8 cellular contexts compared by ENCODE assay signal in the genomic region with DNA sequence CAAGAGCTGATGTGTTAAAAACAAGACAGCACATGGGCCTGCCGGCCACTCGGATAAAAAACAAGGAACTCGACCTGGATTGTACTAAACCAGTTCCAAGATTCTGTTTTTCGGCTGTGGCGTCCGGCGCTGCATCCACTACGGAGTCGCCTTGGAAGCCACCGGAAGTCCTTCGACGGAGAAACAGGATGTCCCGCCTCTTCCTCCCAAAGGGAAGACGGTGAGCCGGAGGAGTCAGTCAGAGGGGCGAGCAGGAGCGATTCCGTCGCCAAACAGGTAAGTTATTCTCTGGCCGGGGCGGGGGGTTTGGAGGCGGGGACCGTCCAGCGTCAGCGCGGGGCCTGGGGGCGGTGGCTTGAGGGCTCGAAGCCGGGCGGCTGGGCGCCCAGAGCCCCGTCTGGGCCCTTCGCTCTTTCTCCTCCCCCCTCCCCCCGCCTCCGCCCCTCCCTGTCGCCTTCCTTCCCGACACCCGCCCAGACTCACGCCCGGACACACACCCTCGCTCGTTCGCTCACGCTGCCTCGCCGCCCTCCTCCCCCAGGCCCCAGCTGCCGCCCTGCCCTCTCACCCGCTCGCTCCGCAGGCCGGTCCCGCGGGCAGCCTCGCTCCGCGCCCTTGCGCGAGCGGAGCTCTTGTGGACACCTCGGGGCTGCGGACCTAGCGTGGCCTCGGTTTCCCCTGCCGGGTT. TPM values are rescaled to one million over a fixed set of nuclear protein-coding genes. Genes with fewer than 3 reads are reported as not detected.
DNase-seq lines count a peak whose midpoint lies in the region; ATAC-seq and TF ChIP-seq lines count a peak whose summit lies in the region.

A gene with protein sequence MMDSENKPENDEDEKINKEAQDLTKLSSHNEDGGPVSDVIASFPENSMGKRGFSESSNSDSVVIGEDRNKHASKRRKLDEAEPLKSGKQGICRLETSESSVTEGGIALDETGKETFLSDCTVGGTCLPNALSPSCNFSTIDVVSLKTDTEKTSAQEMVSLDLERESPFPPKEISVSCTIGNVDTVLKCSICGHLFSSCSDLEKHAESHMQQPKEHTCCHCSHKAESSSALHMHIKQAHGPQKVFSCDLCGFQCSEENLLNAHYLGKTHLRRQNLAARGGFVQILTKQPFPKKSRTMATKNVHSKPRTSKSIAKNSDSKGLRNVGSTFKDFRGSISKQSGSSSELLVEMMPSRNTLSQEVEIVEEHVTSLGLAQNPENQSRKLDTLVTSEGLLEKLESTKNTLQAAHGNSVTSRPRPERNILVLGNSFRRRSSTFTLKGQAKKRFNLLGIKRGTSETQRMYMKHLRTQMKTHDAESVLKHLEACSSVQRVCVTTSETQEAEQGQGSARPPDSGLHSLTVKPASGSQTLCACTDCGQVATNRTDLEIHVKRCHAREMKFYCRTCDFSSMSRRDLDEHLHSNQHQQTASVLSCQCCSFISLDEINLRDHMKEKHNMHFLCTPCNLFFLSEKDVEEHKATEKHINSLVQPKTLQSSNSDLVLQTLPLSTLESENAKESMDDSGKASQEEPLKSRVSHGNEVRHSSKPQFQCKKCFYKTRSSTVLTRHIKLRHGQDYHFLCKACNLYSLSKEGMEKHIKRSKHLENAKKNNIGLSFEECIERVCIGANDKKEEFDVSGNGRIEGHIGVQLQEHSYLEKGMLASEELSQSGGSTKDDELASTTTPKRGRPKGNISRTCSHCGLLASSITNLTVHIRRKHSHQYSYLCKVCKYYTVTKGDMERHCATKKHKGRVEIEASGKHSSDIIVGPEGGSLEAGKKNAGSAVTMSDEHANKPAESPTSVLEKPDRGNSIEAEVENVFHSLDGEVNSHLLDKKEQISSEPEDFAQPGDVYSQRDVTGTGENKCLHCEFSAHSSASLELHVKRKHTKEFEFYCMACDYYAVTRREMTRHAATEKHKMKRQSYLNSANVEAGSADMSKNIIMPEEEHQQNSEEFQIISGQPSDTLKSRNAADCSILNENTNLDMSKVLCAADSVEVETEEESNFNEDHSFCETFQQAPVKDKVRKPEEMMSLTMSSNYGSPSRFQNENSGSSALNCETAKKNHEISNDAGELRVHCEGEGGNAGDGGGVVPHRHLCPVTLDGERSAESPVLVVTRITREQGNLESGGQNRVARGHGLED (N-terminal part only) (plus strand): TSS at position 209 of the 688 bp plus-strand sequence. CDS start 33,150 bp downstream, outside the sequence.

- no peak for TF ChIP-seq CTCF in PC-9 (conservative IDR thresholded peaks at IDR 0.05)

- no TSS peak for BruUV-seq in PC-9 (replicated peaks; lab: Mats Ljungman, UMichigan)

- H2AFZ ChIP-seq in PC-9: peak within 1 kb of the TSS; percentile 95

- no peaks in the 10 kb centered on the region for H3K27me3 ChIP-seq in PC-9 (ENCODE audit: insufficient read depth, low read depth)
- no peaks in the 10 kb centered on the region for H3K27me3 ChIP-seq in muscle layer of colon (ENCODE audit: control insufficient read depth in 1 of 2, insufficient read depth in 2 of 2, low read length in 2 of 2)

- peak within 1 kb of the TSS; percentile 93 for H3K4me2 ChIP-seq in PC-9

- H3K4me1 ChIP-seq in PC-9 (replicated peaks; ENCODE audit: insufficient read depth): peaks cover 25% of the 10 kb centered on the region
- peaks cover 25% of the 10 kb centered on the region for H3K4me1 ChIP-seq in muscle layer of colon (ENCODE audit: insufficient read depth, low read length)

- peak within 1 kb of the TSS; percentile 94 for H3K9ac ChIP-seq in muscle layer of colon (ENCODE audit: low read length)

- DNase-seq in DMS53 (lab: John Stamatoyannopoulos, UW) (peak; percentile 99), KBM-7 (peak; percentile 89), PC-9 (peak; percentile 81 to 85)
- peak; percentile 90 for DNase-seq in activated T-cell treated with anti-CD3 and anti-CD28 coated beads, Interleukin-2, amount 50 U/mL, for 1 hour
- peak; percentile 79 to 81 for DNase-seq in stimulated activated CD8-positive, alpha-beta memory T cell treated with anti-CD3 and anti-CD28 coated beads, Interleukin-7, amount 100 ng/mL, for 4 hours (ENCODE audit: low read depth in 2 of 2)

- H3K9me3 ChIP-seq in PC-9 (ENCODE audit: insufficient read depth, low read depth): peaks cover 5% of the 10 kb centered on the region; the same call in 1 of the 2 replicates
- no peaks in the 10 kb centered on the region for H3K9me3 ChIP-seq in muscle layer of colon (ENCODE audit: low read length)

- peaks cover 4% of the 10 kb centered on the region; the same call in 1 of the 2 replicates for H4K20me1 ChIP-seq in PC-9 (ENCODE audit: insufficient read depth)

- H3K4me3 ChIP-seq in PC-9 (peak within 1 kb of the TSS; percentile 88), muscle layer of colon (ENCODE audit: low read depth in 1 of 2, low read length in 2 of 2) (peak within 1 kb of the TSS; percentile 76 to 96)

- H3K79me2 ChIP-seq in PC-9 (ENCODE audit: low read depth): peaks cover 39% of the 10 kb centered on the region

- H3K27ac ChIP-seq in PC-9: peak within 1 kb of the TSS; percentile 81
- peak within 1 kb of the TSS; percentile 98 for H3K27ac ChIP-seq in muscle layer of colon (ENCODE audit: low read depth, low read length)

- H3K9me2 ChIP-seq in PC-9 (ENCODE audit: insufficient read depth): no peaks in the 10 kb centered on the region

- CTCF ChIA-PET in PC-9 (lab: Charles Lee): no interaction called here

- in situ Hi-C loops in KBM-7 (cut with MboI; ENCODE audit: low pct_unique_long_range_greater_than_20kb, low sequenced_read_pairs): no loop called here

- peaks cover 12% of the 10 kb centered on the region; the same call in 1 of the 2 replicates for H3F3A ChIP-seq in PC-9 (ENCODE audit: insufficient read depth, low read depth)

- intact Hi-C loops in PC-9 (cut with micrococcal nuclease; ENCODE audit: unreplicated experiment): loop anchor here (1.0 kb wide), 1 partner anchor 102 kb away; a partner anchor contains a TSS

- H3K36me3 ChIP-seq in PC-9 (ENCODE audit: low read depth) (peaks cover 16% of the 10 kb centered on the region; the same call in 1 of the 2 replicates), muscle layer of colon (ENCODE audit: insufficient read depth, low read length) (peaks cover 5% of the 10 kb centered on the region)

- POLR2A ChIA-PET in PC-9 (lab: Charles Lee; ENCODE audit: unreplicated experiment): interaction anchor here (0.6 kb wide), 1 partner anchor 102 kb away, joined by 3 read pairs; no protein-coding TSS in a partner anchor

- ATAC-seq in GM21723 (IDR thresholded peaks at IDR 0.05; ENCODE audit: unreplicated experiment): peak; percentile 79
- peak; percentile 96 for ATAC-seq in esophagus mucosa

RNA-seq across cellular contexts. Expression of the gene that starts here (rescaled TPM):
- total RNA-seq in PC-9 (2021) (8.7 and 13.4 TPM in 2 replicates), esophagus mucosa (6.3 TPM)

Comparison
In these comparisons a context has a peak if more than half of its experiments do, and no peak if none do; other contexts are left out.
1. Peak in every context shown above with its lines: DNase-seq, ATAC-seq, H3K4me3 ChIP-seq and H3K27ac ChIP-seq.